In genomic region chr2:119645173-119645846, GRCh38 we compare ENCODE assay signal across 28 cellular contexts. TPM values are rescaled to one million over a fixed set of nuclear protein-coding genes. Genes with fewer than 3 reads are reported as not detected.
DNase-seq lines count a peak whose midpoint lies in the region; ATAC-seq and TF ChIP-seq lines count a peak whose summit lies in the region.
"Had no signal": no experiment of that assay in that cellular context is flagged by ENCODE, and none has a peak within 500 bp of the region (broad histone marks: within the 10 kb centered on the region; RNA-seq: fewer than 3 reads in every experiment).

No MANE protein-coding gene starts in this region.

- no peaks in the 10 kb centered on the region for H4K20me1 ChIP-seq in GM23248 (ENCODE audit: insufficient read depth)
- H4K20me1 ChIP-seq in osteoblast (ENCODE audit: insufficient read depth, low read length): no peaks in the 10 kb centered on the region

- H3K27ac ChIP-seq in GM23248: no peak overlapping the region
- no peak overlapping the region for H3K27ac ChIP-seq in osteoblast (ENCODE audit: low read depth, low read length)
- H3K27ac ChIP-seq: breast epithelium, heart right ventricle, left ventricle myocardium inferior, ovary, tibial nerve had no signal

- H3K9me2 ChIP-seq in GM23248 (ENCODE audit: insufficient read depth): no peaks in the 10 kb centered on the region

- 29 to 31% methylated on average over 3 of the region's 3 CpGs for WGBS in GM23248 (ENCODE audit: low coverage in 1 of 2, low lambda C conversion rate in 2 of 2, missing lambda C conversion rate in 2 of 2), 2 experiments

- H3K9ac ChIP-seq in GM23248: no peak overlapping the region

- no peak for ATAC-seq in GM19035 (IDR thresholded peaks at IDR 0.05; ENCODE audit: unreplicated experiment)
- ATAC-seq: HCT116; natural killer cell; right cardiac atrium; stimulated activated naive CD8-positive, alpha-beta T cell treated with anti-CD3 and anti-CD28 coated beads, Interleukin-15, amount 100 ng/mL, for 72 hours; WTC11 had no signal

- H3K4me1 ChIP-seq in GM23248 (ENCODE audit: insufficient read depth) (peaks cover 10% of the 10 kb centered on the region), osteoblast (ENCODE audit: insufficient read depth, low read length) (peaks cover 24% of the 10 kb centered on the region)
- H3K4me1 ChIP-seq: breast epithelium had no signal

- no peak for TF ChIP-seq CTCF in osteoblast (IDR thresholded peaks at IDR 0.05; ENCODE audit: extremely low read depth, low read depth, low read length)

- no peak overlapping the region for H3K4me3 ChIP-seq in GM23248
- H3K4me3 ChIP-seq in osteoblast (ENCODE audit: insufficient read depth, low read length): no peak overlapping the region
- H3K4me3 ChIP-seq: breast epithelium, heart right ventricle, left ventricle myocardium inferior, ovary, tibial nerve had no signal

- no peaks in the 10 kb centered on the region for H3K36me3 ChIP-seq in GM23248 (ENCODE audit: low read depth)
- H3K36me3 ChIP-seq in osteoblast (ENCODE audit: insufficient read depth, low read length): no peaks in the 10 kb centered on the region
- H3K36me3 ChIP-seq: breast epithelium, heart right ventricle, left ventricle myocardium inferior, ovary, tibial nerve had no signal

- H3K27me3 ChIP-seq in GM23248 (replicated peaks; ENCODE audit: insufficient read depth) (no peaks in the 10 kb centered on the region; the same call in 1 of the 2 replicates), osteoblast (ENCODE audit: insufficient read depth, low read length) (no peaks in the 10 kb centered on the region)
- H3K27me3 ChIP-seq: breast epithelium, heart right ventricle, ovary, tibial nerve had no signal

- H3F3A ChIP-seq in GM23248 (ENCODE audit: insufficient read depth): no peaks in the 10 kb centered on the region; the same call in 1 of the 2 replicates

- H3K9me3 ChIP-seq in GM23248 (ENCODE audit: low read depth): no peaks in the 10 kb centered on the region
- no peaks in the 10 kb centered on the region for H3K9me3 ChIP-seq in osteoblast (ENCODE audit: low read depth, low read length)

- H3K79me2 ChIP-seq in GM23248 (ENCODE audit: insufficient read depth): no peaks in the 10 kb centered on the region
- H3K79me2 ChIP-seq in osteoblast (ENCODE audit: insufficient read depth, low read length): no peaks in the 10 kb centered on the region

- H2AFZ ChIP-seq in GM23248 (no peak overlapping the region), osteoblast (ENCODE audit: low read length) (no peak overlapping the region)

- H3K4me2 ChIP-seq in GM23248 (ENCODE audit: unreplicated experiment) (no peak overlapping the region), osteoblast (ENCODE audit: insufficient read depth, low read length) (peak overlapping the region; percentile 9)

- DNase-seq in GM23248: peak; percentile 47
- peak; percentile 14 for DNase-seq in RPMI7951 (ENCODE audit: low read depth)
- peak; percentile 95 for DNase-seq in dermis blood vessel endothelial cell
- DNase-seq in osteoblast (ENCODE audit: insufficient read length, low spot score, missing footprints): no peak
- no peak for DNase-seq in GOT3 (lab: John Stamatoyannopoulos, UW)
- no peak for DNase-seq in NCI-H345 (lab: John Stamatoyannopoulos, UW)
- DNase-seq: activated CD4-positive, alpha-beta T cell treated with anti-CD3 and anti-CD28 coated beads, Interleukin-2, amount 50 U/mL, for 4 hours; activated CD8-positive, alpha-beta memory T cell treated with anti-CD3 and anti-CD28 coated beads, Interleukin-2, amount 50 U/mL, for 48 hours; AML-193; CD8-positive, alpha-beta memory T cell; cortex of kidney; DND-41; heart right ventricle; left ventricle myocardium inferior; midbrain; natural killer cell; NCI-H1048; NCI-H526 treated with DMSO at 0.1 percent for 48 hours; ovary; stimulated activated CD4-positive, alpha-beta T cell treated with anti-CD3 and anti-CD28 coated beads, Interleukin-12 subunit alpha, Interleukin-12 subunit beta, amount 100 ng/mL, for 4 hours; stimulated activated naive CD8-positive, alpha-beta T cell treated with anti-CD3 and anti-CD28 coated beads, Interleukin-15, amount 100 ng/mL, for 72 hours; T-helper 9 cell had no signal

- in situ Hi-C loops in GM23248 (cut with MboI): no loop called here

RNA-seq across cellular contexts. Expression of gene TMEM177, which starts 33.7 kb away (rescaled TPM):
- total RNA-seq in GM23248 (2014; rRNA removed; shearing (Covaris generic)): 8.5 and 9.5 TPM in 2 replicates
- polyA plus RNA-seq in GM23248 (2016; fragmentation: Nextera tagmentation; extraction: Ambion mirVana): 10.0 and 10.4 TPM in 2 replicates
- 9.0 and 10.8 TPM in 2 replicates for total RNA-seq in RPMI7951 (2014; rRNA removed; shearing (Covaris generic))
- total RNA-seq in dermis blood vessel endothelial cell (6.5 and 8.6 TPM in 2 replicates), osteoblast (7.4 and 8.0 TPM in 2 replicates)

Comparison
In these comparisons a context has a peak if more than half of its experiments do, and no peak if none do; other contexts are left out.
1. DNase-seq: peak in GM23248 (single experiment), RPMI7951 (single experiment) and dermis blood vessel endothelial cell (single experiment); none in osteoblast (single experiment), GOT3 (single experiment) and NCI-H345 (single experiment).